In the genomic region with DNA sequence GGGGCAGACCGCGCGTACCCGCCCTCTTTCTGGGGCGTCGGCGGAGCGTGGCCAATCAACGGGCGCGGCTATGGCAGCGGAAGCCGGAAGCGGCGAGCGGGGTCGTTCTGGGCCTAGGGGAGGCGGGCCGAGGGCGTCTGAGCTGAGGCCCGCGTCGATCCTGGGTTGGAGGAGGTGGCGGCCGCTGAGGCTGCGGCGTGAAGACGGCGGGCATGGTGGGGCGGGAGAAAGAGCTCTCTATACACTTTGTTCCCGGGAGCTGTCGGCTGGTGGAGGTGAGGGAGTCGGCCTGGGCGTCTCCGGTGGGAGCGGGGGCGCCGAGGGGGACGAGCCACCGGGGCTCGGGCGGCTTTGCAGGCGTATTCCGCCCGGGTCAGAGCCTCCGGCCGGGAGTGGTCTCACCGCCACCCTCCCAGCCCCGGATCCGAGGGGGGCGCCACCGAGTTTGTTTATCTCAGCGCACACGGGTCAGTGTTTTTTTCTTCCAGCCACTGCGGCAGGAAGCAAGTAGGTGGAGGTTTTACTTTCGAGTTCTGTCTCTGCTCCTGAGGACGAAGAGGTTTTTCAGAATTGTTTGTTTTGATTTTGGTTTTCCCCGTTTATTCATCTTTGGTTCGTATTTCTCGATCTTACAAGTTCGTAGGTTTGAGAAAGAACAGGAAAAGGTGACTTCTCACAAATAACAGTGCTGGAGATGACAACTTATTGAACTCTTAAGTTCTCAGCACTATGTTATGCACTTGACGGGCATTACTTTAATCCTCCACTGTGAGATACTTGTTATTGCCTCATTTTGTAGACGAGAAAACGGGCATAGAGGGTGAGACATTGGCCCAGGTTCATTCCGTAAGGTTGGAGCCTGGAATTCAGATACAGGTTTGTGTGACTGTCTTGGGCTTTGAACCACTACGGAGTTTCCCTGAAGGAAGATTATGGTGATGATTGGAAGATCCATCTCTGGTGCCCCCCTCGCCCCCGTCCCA, we compare ENCODE assay signal across 8 cellular contexts. TPM values are rescaled to one million over a fixed set of nuclear protein-coding genes. Genes with fewer than 3 reads are reported as not detected.
DNase-seq lines count a peak whose midpoint lies in the region; ATAC-seq and TF ChIP-seq lines count a peak whose summit lies in the region.

MAT2B (plus strand) TSS at position 145 of the 983 bp plus-strand sequence; CDS start at position 213, 68 bp downstream.

- peak within 1 kb of the TSS; percentile 75 for H3K4me3 ChIP-seq in coronary artery

- H3K36me3 Mint-ChIP-seq in activated CD4-positive, alpha-beta T cell treated with anti-CD3 and anti-CD28 coated beads, Interleukin-2, amount 10 ng/mL, durations not matched to agents 24 days and 14 days (ENCODE audit: low read depth) = peaks cover 21% of the 10 kb centered on the region

- peak within 1 kb of the TSS; percentile 97 for H3K27ac Mint-ChIP-seq in activated CD4-positive, alpha-beta T cell treated with anti-CD3 and anti-CD28 coated beads, Interleukin-2, amount 10 ng/mL, durations not matched to agents 24 days and 14 days

- intact Hi-C loops in activated CD4-positive, alpha-beta T cell treated with anti-CD3 and anti-CD28 coated beads, Interleukin-2, amount 10 ng/mL, durations not matched to agents 24 days and 14 days (cut with micrococcal nuclease) = loop anchor here (1.0 to 2.0 kb wide), 3 partner anchors 45 to 68 kb away; partner anchors contain the start of genes CCNG1, HMMR and NUDCD2

- H3K9me3 Mint-ChIP-seq in activated CD4-positive, alpha-beta T cell treated with anti-CD3 and anti-CD28 coated beads, Interleukin-2, amount 10 ng/mL, durations not matched to agents 24 days and 14 days = no peaks in the 10 kb centered on the region

- no peak for TF ChIP-seq CTCF in coronary artery (IDR thresholded peaks at IDR 0.05)

- peaks cover 46% of the 10 kb centered on the region for H3K4me1 Mint-ChIP-seq in activated CD4-positive, alpha-beta T cell treated with anti-CD3 and anti-CD28 coated beads, Interleukin-2, amount 10 ng/mL, durations not matched to agents 24 days and 14 days

- H3K27ac ChIP-seq in coronary artery = peak within 1 kb of the TSS; percentile 94 to 98

- DNase-seq in C1 segment of cervical spinal cord (lab: John Stamatoyannopoulos, UW) = peak; percentile 67 to 97 (median 92)
- DNase-seq in NCI-H526 treated with DMSO at 0.1 percent for 48 hours (lab: John Stamatoyannopoulos, UW) = peak; percentile 81
- peak; percentile 99 for DNase-seq in activated CD4-positive, alpha-beta T cell treated with anti-CD3 and anti-CD28 coated beads, Interleukin-2, amount 10 ng/mL, durations not matched to agents 24 days and 14 days
- DNase-seq in coronary artery (ENCODE audit: low spot score) = peak; percentile 95
- peak; percentile 99 for DNase-seq in left kidney (ENCODE audit: low read depth, low spot score)
- DNase-seq in stimulated activated CD4-positive, alpha-beta T cell treated with anti-CD3 and anti-CD28 coated beads, Interleukin-2, amount 100 ng/mL, for 24 hours = peak; percentile 94 to 96

- H3K4me3 Mint-ChIP-seq in activated CD4-positive, alpha-beta T cell treated with anti-CD3 and anti-CD28 coated beads, Interleukin-2, amount 10 ng/mL, durations not matched to agents 24 days and 14 days = peak within 1 kb of the TSS; percentile 93

- H3K27me3 Mint-ChIP-seq in activated CD4-positive, alpha-beta T cell treated with anti-CD3 and anti-CD28 coated beads, Interleukin-2, amount 10 ng/mL, durations not matched to agents 24 days and 14 days = peaks cover 2% of the 10 kb centered on the region

- ATAC-seq in GM19328 (IDR thresholded peaks at IDR 0.05; ENCODE audit: unreplicated experiment) (peak; percentile 89), HG03520 (IDR thresholded peaks at IDR 0.05; ENCODE audit: unreplicated experiment) (peak; percentile 83)

RNA-seq across cellular contexts. Expression of gene MAT2B, which starts in this region (rescaled TPM):
- 104 and 105 TPM in 2 replicates for total RNA-seq in activated CD4-positive, alpha-beta T cell treated with anti-CD3 and anti-CD28 coated beads, Interleukin-2, amount 10 ng/mL, durations not matched to agents 24 days and 14 days

Comparison
In these comparisons a context has a peak if more than half of its experiments do, and no peak if none do; other contexts are left out.
1. Peak in every context shown above with its lines: DNase-seq, ATAC-seq, H3K4me3 ChIP-seq and H3K27ac ChIP-seq.